In genomic region chr7:100604976-100605911, GRCh38 we compare ENCODE assay signal across 8 cellular contexts. TPM values are rescaled to one million over a fixed set of nuclear protein-coding genes. Genes with fewer than 3 reads are reported as not detected.
DNase-seq lines count a peak whose midpoint lies in the region; ATAC-seq, FAIRE-seq and TF ChIP-seq lines count a peak whose summit lies in the region.

No MANE protein-coding gene starts in this region.

- DNase-seq in Right ventricle myocardium inferior (ENCODE audit: missing footprints) (peak; percentile 86), cardiac septum (ENCODE audit: low spot score) (no peak), activated gamma-delta T cell (lab: John Stamatoyannopoulos, UW) (peak; percentile 30), left ventricle myocardium inferior (peak; percentile 60), gastrocnemius medialis (no peak), GM03348 (ENCODE audit: low spot score) (no peak), RCC 7860 (ENCODE audit: low spot score) (no peak)

- TF ChIP-seq CTCF in left ventricle myocardium inferior (IDR thresholded peaks at IDR 0.05; ENCODE audit: borderline replicate concordance) (no peak), gastrocnemius medialis (IDR thresholded peaks at IDR 0.05 in 4 of 5, conservative IDR thresholded peaks at IDR 0.05 in 1 of 5) (no peak)

- TF ChIP-seq POLR2A in gastrocnemius medialis (IDR thresholded peaks at IDR 0.05), result no peak

- intact Hi-C loops in Right ventricle myocardium inferior (cut with DNase I) (no loop called here), cardiac septum (cut with DNase I) (loop anchor here (5.0 kb wide), 1 partner anchor 87 kb away; the partner anchor contains the start of gene GIGYF1), left ventricle myocardium inferior (cut with micrococcal nuclease) (no loop called here), gastrocnemius medialis (cut with DNase I; ENCODE audit: low total_unique reads) (loop anchor here (2.0 to 10.0 kb wide), 2 partner anchors 18 to 1470 kb away; partner anchors contain the start of genes FBXO24 and LRCH4)

- no peaks in the 10 kb centered on the region for H3K9me3 ChIP-seq in left ventricle myocardium inferior (replicated peaks)
- H3K9me3 ChIP-seq in gastrocnemius medialis, result no peaks in the 10 kb centered on the region

- in situ Hi-C loops in gastrocnemius medialis (cut with MboI; ENCODE audit: low sequenced_read_pairs in 4 of 4), result no loop called here

- H3K27me3 ChIP-seq in left ventricle myocardium inferior (ENCODE audit: low read depth) (no peaks in the 10 kb centered on the region), gastrocnemius medialis (peaks cover 0 to 15% (median 8%) of the 10 kb centered on the region in 3 donors)

- peaks cover 32% of the 10 kb centered on the region for H3K4me1 ChIP-seq in left ventricle myocardium inferior
- H3K4me1 ChIP-seq in gastrocnemius medialis, result peaks cover 4 to 13% of the 10 kb centered on the region in 2 donors

- peak overlapping the region; percentile 86 for H3K27ac ChIP-seq in left ventricle myocardium inferior (replicated peaks)
- peak overlapping the region; percentile 74 to 85 (median 77) for H3K27ac ChIP-seq in gastrocnemius medialis

- no peak for FAIRE-seq in RCC 7860 (lab: Jason Lieb, UNC)

- ATAC-seq in Right ventricle myocardium inferior (peak; percentile 4), gastrocnemius medialis (no peak), GM21447 (IDR thresholded peaks at IDR 0.05; ENCODE audit: unreplicated experiment) (no peak)

- H3K36me3 ChIP-seq in left ventricle myocardium inferior (no peaks in the 10 kb centered on the region), gastrocnemius medialis (no peaks in the 10 kb centered on the region)

- H3K4me3 ChIP-seq in left ventricle myocardium inferior (peak overlapping the region; percentile 90), gastrocnemius medialis (peak overlapping the region; percentile 75 to 99 (median 89))

RNA-seq across cellular contexts. Expression of gene PCOLCE, which starts 3.1 kb away (rescaled TPM):
- total RNA-seq in Right ventricle myocardium inferior, result 56.0 TPM
- 39.5 TPM for total RNA-seq in cardiac septum
- 40.8 TPM for total RNA-seq in left ventricle myocardium inferior
- total RNA-seq in gastrocnemius medialis, result 10 to 100 TPM in 1 of 4 donors, 1 to 10 TPM in 3; 1.6 to 17.3 (median 5.7) TPM

RNA-seq across cellular contexts. Expression of gene MOSPD3, which starts 7.1 kb away (rescaled TPM):
- total RNA-seq in Right ventricle myocardium inferior (9.3 TPM), cardiac septum (9.2 TPM), left ventricle myocardium inferior (10.2 TPM), gastrocnemius medialis (1 to 10 TPM; 3.5 to 9.1 (median 4.6) TPM)

RNA-seq across cellular contexts. Expression of gene FBXO24, which starts 19.1 kb away (rescaled TPM):
- total RNA-seq in Right ventricle myocardium inferior, result 0.41 TPM
- 0.40 TPM for total RNA-seq in cardiac septum
- 0.25 TPM for total RNA-seq in left ventricle myocardium inferior
- not detected for total RNA-seq in gastrocnemius medialis

RNA-seq across cellular contexts. Expression of gene LRCH4, which starts 19.3 kb away (rescaled TPM):
- total RNA-seq in Right ventricle myocardium inferior (29.3 TPM), cardiac septum (25.8 TPM), left ventricle myocardium inferior (26.6 TPM), gastrocnemius medialis (100 to 1,000 TPM in 1 of 4 donors, 10 to 100 TPM in 3; 71.1 to 105 (median 89.0) TPM)

RNA-seq across cellular contexts. Expression of gene SAP25, which starts 31.5 kb away (rescaled TPM):
- total RNA-seq in Right ventricle myocardium inferior (0.84 TPM), cardiac septum (not detected), left ventricle myocardium inferior (1.1 TPM), gastrocnemius medialis (under 1 TPM in 1 of 4 donors, not detected in 3; 0.49 TPM)

Comparison
In these comparisons a context has a peak if more than half of its experiments do, and no peak if none do; other contexts are left out.
1. DNase-seq: peak in Right ventricle myocardium inferior (single experiment), activated gamma-delta T cell (single experiment) and left ventricle myocardium inferior (single experiment); none in cardiac septum (single experiment), gastrocnemius medialis (0 of 2), GM03348 (single experiment) and RCC 7860 (single experiment).
2. intact Hi-C loops: an anchor here in cardiac septum (5.0 kb wide) and gastrocnemius medialis (2.0 to 10.0 kb wide); none called in Right ventricle myocardium inferior and left ventricle myocardium inferior.